9 cellular contexts compared by ENCODE assay signal in the genomic region with DNA sequence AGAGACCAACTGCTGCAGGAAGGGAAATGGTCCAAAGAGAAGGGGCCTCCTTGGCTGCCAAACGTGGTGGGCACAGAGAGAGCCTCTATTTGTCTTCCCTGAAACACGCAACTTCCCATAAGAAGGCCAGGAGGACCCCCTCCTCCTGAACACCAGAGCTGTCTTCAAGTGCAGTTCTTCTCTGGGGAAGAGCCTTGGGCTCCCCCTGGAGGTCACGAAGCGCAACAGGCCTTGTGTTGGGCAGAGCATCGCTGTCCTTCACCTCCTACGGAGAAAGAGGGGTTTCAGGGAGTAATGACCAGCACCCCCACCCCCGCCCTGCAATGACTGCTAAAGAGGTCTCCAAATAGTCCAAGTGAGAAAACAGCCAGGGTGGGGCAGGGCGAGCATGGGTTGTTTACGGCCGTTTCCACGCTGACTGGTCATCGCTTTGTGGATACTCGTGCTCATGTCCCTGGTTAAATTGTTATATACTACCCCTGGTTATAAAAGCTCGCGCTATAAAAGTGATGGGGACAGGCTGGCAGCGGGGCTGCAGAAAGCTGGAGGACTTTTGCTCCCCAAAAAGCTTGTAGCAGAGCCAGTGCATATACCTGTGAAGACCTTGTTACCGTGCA.
A peak's percentile ranks its signal among the peaks of the same experiment; 100 is the strongest.
DNase-seq lines count a peak whose midpoint lies in the region; TF ChIP-seq lines count a peak whose summit lies in the region.
"Had no signal": no experiment of that assay in that cellular context is flagged by ENCODE, and none has a peak within 500 bp of the region (broad histone marks: within the 10 kb centered on the region; RNA-seq: fewer than 3 reads in every experiment).

No MANE protein-coding gene starts in this region.

- H3K27ac Mint-ChIP-seq in activated CD4-positive, alpha-beta memory T cell treated with anti-CD3 and anti-CD28 coated beads, Interleukin-2, amount 10 ng/mL, durations not matched to agents 7 days and 5 days: no peak overlapping the region

- H3K4me3 ChIP-seq in Loucy (ENCODE audit: low read length, poor library complexity, severe bottlenecking): no peak overlapping the region
- H3K4me3 ChIP-seq: BLaER1 treated with 17β-estradiol and CSF1 and Interleukin-3, amounts not matched to agents 10 nM and 100 nM had no signal

- no peaks in the 10 kb centered on the region for H4K20me1 ChIP-seq in Loucy (ENCODE audit: insufficient read depth, low read length, poor library complexity, severe bottlenecking)
- H4K20me1 ChIP-seq: BLaER1 treated with 17β-estradiol and CSF1 and Interleukin-3, amounts not matched to agents 10 nM and 100 nM had no signal

- CTCF ChIA-PET in activated CD4-positive, alpha-beta memory T cell treated with anti-CD3 and anti-CD28 coated beads, Interleukin-2, amount 10 ng/mL, durations not matched to agents 7 days and 5 days (lab: Charles Lee): interaction anchor here (0.7 to 1.1 kb wide), 4 partner anchors 327 to 752 kb away, joined by 3 read pairs; no protein-coding TSS in a partner anchor

- no peak overlapping the region for H3K9ac ChIP-seq in Loucy (ENCODE audit: low read depth, low read length, poor library complexity, severe bottlenecking)
- H3K9ac ChIP-seq: BLaER1 treated with 17β-estradiol and CSF1 and Interleukin-3, amounts not matched to agents 10 nM and 100 nM had no signal

- H3K36me3 ChIP-seq in Loucy (ENCODE audit: insufficient read depth, low read length): no peaks in the 10 kb centered on the region
- H3K36me3 ChIP-seq: BLaER1 treated with 17β-estradiol and CSF1 and Interleukin-3, amounts not matched to agents 10 nM and 100 nM had no signal

- H3K79me2 ChIP-seq in Loucy (ENCODE audit: insufficient read depth, low read length): no peaks in the 10 kb centered on the region

- no peaks in the 10 kb centered on the region for H3F3A ChIP-seq in Loucy (ENCODE audit: low read depth)

- no peak overlapping the region for H3K4me3 Mint-ChIP-seq in activated CD4-positive, alpha-beta memory T cell treated with anti-CD3 and anti-CD28 coated beads, Interleukin-2, amount 10 ng/mL, durations not matched to agents 7 days and 5 days

- H3K36me3 Mint-ChIP-seq in activated CD4-positive, alpha-beta memory T cell treated with anti-CD3 and anti-CD28 coated beads, Interleukin-2, amount 10 ng/mL, durations not matched to agents 7 days and 5 days (ENCODE audit: low read depth): no peaks in the 10 kb centered on the region

- H3K9me3 Mint-ChIP-seq in activated CD4-positive, alpha-beta memory T cell treated with anti-CD3 and anti-CD28 coated beads, Interleukin-2, amount 10 ng/mL, durations not matched to agents 7 days and 5 days: no peaks in the 10 kb centered on the region

- H3K27me3 ChIP-seq in Loucy (ENCODE audit: insufficient read depth, low read length, poor library complexity, severe bottlenecking): no peaks in the 10 kb centered on the region
- H3K27me3 ChIP-seq: BLaER1 treated with 17β-estradiol and CSF1 and Interleukin-3, amounts not matched to agents 10 nM and 100 nM had no signal

- no peak overlapping the region for H2AFZ ChIP-seq in Loucy (ENCODE audit: low read length)

- H3K9me2 ChIP-seq in Loucy (replicated peaks; ENCODE audit: low read depth, low read length): no peaks in the 10 kb centered on the region

- POLR2A ChIA-PET in activated CD4-positive, alpha-beta memory T cell treated with anti-CD3 and anti-CD28 coated beads, Interleukin-2, amount 10 ng/mL, durations not matched to agents 7 days and 5 days (lab: Charles Lee): no interaction called here

- DNase-seq in NCI-H1417 (lab: John Stamatoyannopoulos, UW): peak; percentile 3 to 56 (median 22)
- DNase-seq in NCI-H1417 treated with DMSO at 0.1 percent for 48 hours (lab: John Stamatoyannopoulos, UW): no peak
- DNase-seq in activated CD4-positive, alpha-beta memory T cell treated with anti-CD3 and anti-CD28 coated beads, Interleukin-2, amount 10 ng/mL, durations not matched to agents 7 days and 5 days: peak; percentile 21
- peak in 37 of 42 donors; percentile 16 to 74 (median 37) for DNase-seq in head of caudate nucleus
- peak; percentile 20 for DNase-seq in stimulated activated CD4-positive, alpha-beta T cell treated with anti-CD3 and anti-CD28 coated beads, Interleukin-1b, Interleukin-23, amount 100 ng/mL, for 48 hours
- no peak for DNase-seq in NCI-H187 treated with DMSO at 0.1 percent for 48 hours (lab: John Stamatoyannopoulos, UW)
- DNase-seq in NCI-H2196 (lab: John Stamatoyannopoulos, UW; ENCODE audit: unreplicated experiment): no peak

- no peak overlapping the region for H3K4me2 ChIP-seq in Loucy (ENCODE audit: low read depth, low read length, poor library complexity, severe bottlenecking)
- H3K4me2 ChIP-seq: BLaER1 treated with 17β-estradiol and CSF1 and Interleukin-3, amounts not matched to agents 10 nM and 100 nM had no signal

- intact Hi-C loops in head of caudate nucleus (cut with DNase I): no loop called here

- H3K4me1 Mint-ChIP-seq in activated CD4-positive, alpha-beta memory T cell treated with anti-CD3 and anti-CD28 coated beads, Interleukin-2, amount 10 ng/mL, durations not matched to agents 7 days and 5 days: no peaks in the 10 kb centered on the region

- H3K4me1 ChIP-seq in Loucy (ENCODE audit: insufficient read depth, low read length, poor library complexity, severe bottlenecking): no peaks in the 10 kb centered on the region

- H3K9me3 ChIP-seq in Loucy (ENCODE audit: insufficient read depth, low read depth, low read length): peaks cover 3% of the 10 kb centered on the region; the same call in 1 of the 2 replicates
- H3K9me3 ChIP-seq: BLaER1 treated with 17β-estradiol and CSF1 and Interleukin-3, amounts not matched to agents 10 nM and 100 nM had no signal

- peak; percentile 66 for TF ChIP-seq CTCF in Loucy (conservative IDR thresholded peaks at IDR 0.05; ENCODE audit: low read length)

- H3K27me3 Mint-ChIP-seq in activated CD4-positive, alpha-beta memory T cell treated with anti-CD3 and anti-CD28 coated beads, Interleukin-2, amount 10 ng/mL, durations not matched to agents 7 days and 5 days: no peaks in the 10 kb centered on the region

Comparison
In these comparisons a context has a peak if more than half of its experiments do, and no peak if none do; other contexts are left out.
1. DNase-seq: peak in NCI-H1417 (3 of 3), activated CD4-positive, alpha-beta memory T cell treated with anti-CD3 and anti-CD28 coated beads, Interleukin-2, amount 10 ng/mL, durations not matched to agents 7 days and 5 days (single experiment), head of caudate nucleus (37 of 42) and stimulated activated CD4-positive, alpha-beta T cell treated with anti-CD3 and anti-CD28 coated beads, Interleukin-1b, Interleukin-23, amount 100 ng/mL, for 48 hours (single experiment); none in NCI-H1417 treated with DMSO at 0.1 percent for 48 hours (single experiment), NCI-H187 treated with DMSO at 0.1 percent for 48 hours (single experiment) and NCI-H2196 (single experiment).